ENCODE assay signal across 13 cellular contexts in the genomic region with DNA sequence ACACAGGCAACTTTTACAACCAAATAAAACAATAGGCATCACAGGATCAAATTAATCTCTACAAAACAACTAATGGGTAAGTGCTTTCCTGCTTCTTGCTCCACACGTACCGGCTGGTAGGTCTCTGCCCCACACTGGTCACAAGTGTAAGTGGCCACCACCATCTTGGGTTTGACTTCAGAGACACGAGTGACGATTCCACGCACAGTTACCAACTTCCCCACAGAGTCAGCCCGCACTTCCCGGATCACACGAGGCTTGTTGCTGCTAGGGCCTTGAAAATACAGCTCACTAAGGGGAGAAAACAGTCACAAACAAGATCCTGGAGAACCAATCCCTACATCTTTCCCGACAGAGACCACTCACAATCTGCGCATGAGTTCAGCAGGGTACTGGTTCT. TPM values are rescaled to one million over a fixed set of nuclear protein-coding genes. Genes with fewer than 3 reads are reported as not detected.
DNase-seq lines count a peak whose midpoint lies in the region; ATAC-seq and TF ChIP-seq lines count a peak whose summit lies in the region.
"Had no signal": no experiment of that assay in that cellular context is flagged by ENCODE, and none has a peak within 500 bp of the region (broad histone marks: within the 10 kb centered on the region; RNA-seq: fewer than 3 reads in every experiment).

No MANE protein-coding gene starts in this region.

- ATAC-seq in memory B cell (ENCODE audit: low read depth), result no peak

- no peaks in the 10 kb centered on the region for H3K9me3 Mint-ChIP-seq in activated naive CD4-positive, alpha-beta T cell treated with anti-CD3 and anti-CD28 coated beads, Interleukin-2, amount 50 U/mL, for 24 hours
- H3K9me3 Mint-ChIP-seq in activated CD4-positive, alpha-beta memory T cell treated with anti-CD3 and anti-CD28 coated beads, Interleukin-2, amount 10 ng/mL, durations not matched to agents 7 days and 5 days, result no peaks in the 10 kb centered on the region
- H3K9me3 Mint-ChIP-seq in memory B cell (no peaks in the 10 kb centered on the region), type B pancreatic cell (no peaks in the 10 kb centered on the region)

- peak overlapping the region; percentile 75 for H3K4me3 Mint-ChIP-seq in activated naive CD4-positive, alpha-beta T cell treated with anti-CD3 and anti-CD28 coated beads, Interleukin-2, amount 50 U/mL, for 24 hours
- peak overlapping the region; percentile 84 for H3K4me3 Mint-ChIP-seq in activated CD4-positive, alpha-beta memory T cell treated with anti-CD3 and anti-CD28 coated beads, Interleukin-2, amount 10 ng/mL, durations not matched to agents 7 days and 5 days
- peak overlapping the region; percentile 32 for H3K4me3 Mint-ChIP-seq in memory B cell
- H3K4me3 Mint-ChIP-seq in type B pancreatic cell, result peak overlapping the region; percentile 96

- CTCF ChIA-PET in activated CD4-positive, alpha-beta memory T cell treated with anti-CD3 and anti-CD28 coated beads, Interleukin-2, amount 10 ng/mL, durations not matched to agents 7 days and 5 days (lab: Charles Lee), result interaction anchor here (1.0 to 3.7 kb wide), 2 partner anchors 17 to 607 kb away, joined by 3 to 21 read pairs; no protein-coding TSS in a partner anchor

- TF ChIP-seq CTCF in type B pancreatic cell (conservative IDR thresholded peaks at IDR 0.05), result no peak

- H3K36me3 Mint-ChIP-seq in activated naive CD4-positive, alpha-beta T cell treated with anti-CD3 and anti-CD28 coated beads, Interleukin-2, amount 50 U/mL, for 24 hours, result peaks cover 32% of the 10 kb centered on the region
- peaks cover 63% of the 10 kb centered on the region for H3K36me3 Mint-ChIP-seq in activated CD4-positive, alpha-beta memory T cell treated with anti-CD3 and anti-CD28 coated beads, Interleukin-2, amount 10 ng/mL, durations not matched to agents 7 days and 5 days (ENCODE audit: low read depth)
- H3K36me3 Mint-ChIP-seq in memory B cell (peaks cover 31% of the 10 kb centered on the region), type B pancreatic cell (peaks cover 41% of the 10 kb centered on the region)

- no peak for DNase-seq in activated naive CD4-positive, alpha-beta T cell treated with Interleukin-2 at 50 U/mL for 16 hours
- no peak for DNase-seq in activated CD4-positive, alpha-beta memory T cell treated with anti-CD3 and anti-CD28 coated beads, Interleukin-2, amount 10 ng/mL, durations not matched to agents 7 days and 5 days
- DNase-seq in memory B cell (ENCODE audit: low spot score in 2 of 2), result no peak
- DNase-seq in type B pancreatic cell (ENCODE audit: extremely low spot score, unreplicated experiment), result no peak
- DNase-seq in AG08396 (ENCODE audit: low spot score), result no peak
- no peak for DNase-seq in NCI-H1417 treated with DMSO at 0.1 percent for 48 hours (lab: John Stamatoyannopoulos, UW)
- DNase-seq in NCI-H1417 (lab: John Stamatoyannopoulos, UW), result no peak
- DNase-seq: activated gamma-delta T cell treated with Interleukin-2 at 50 U/mL for 16 hours; NCI-H1694 treated with DMSO at 0.1 percent for 48 hours; occipital lobe; stimulated activated CD4-positive, alpha-beta T cell treated with anti-CD3 and anti-CD28 coated beads, Interleukin-4, amount 100 ng/mL, for 4 hours; tibial artery had no signal

- POLR2A ChIA-PET in activated CD4-positive, alpha-beta memory T cell treated with anti-CD3 and anti-CD28 coated beads, Interleukin-2, amount 10 ng/mL, durations not matched to agents 7 days and 5 days (lab: Charles Lee), result interaction anchor here (4.2 kb wide), 1 partner anchor 13 kb away, joined by 169 read pairs; a partner anchor contains a TSS

- H3K4me1 Mint-ChIP-seq in activated naive CD4-positive, alpha-beta T cell treated with anti-CD3 and anti-CD28 coated beads, Interleukin-2, amount 50 U/mL, for 24 hours, result peaks cover 47% of the 10 kb centered on the region
- H3K4me1 Mint-ChIP-seq in activated CD4-positive, alpha-beta memory T cell treated with anti-CD3 and anti-CD28 coated beads, Interleukin-2, amount 10 ng/mL, durations not matched to agents 7 days and 5 days, result peaks cover 47% of the 10 kb centered on the region
- peaks cover 31% of the 10 kb centered on the region for H3K4me1 Mint-ChIP-seq in memory B cell
- H3K4me1 Mint-ChIP-seq in type B pancreatic cell (ENCODE audit: unreplicated experiment), result peaks cover 42% of the 10 kb centered on the region

- no peaks in the 10 kb centered on the region for H3K27me3 Mint-ChIP-seq in activated naive CD4-positive, alpha-beta T cell treated with anti-CD3 and anti-CD28 coated beads, Interleukin-2, amount 50 U/mL, for 24 hours
- H3K27me3 Mint-ChIP-seq in activated CD4-positive, alpha-beta memory T cell treated with anti-CD3 and anti-CD28 coated beads, Interleukin-2, amount 10 ng/mL, durations not matched to agents 7 days and 5 days, result no peaks in the 10 kb centered on the region
- H3K27me3 Mint-ChIP-seq in memory B cell (no peaks in the 10 kb centered on the region), type B pancreatic cell (no peaks in the 10 kb centered on the region)

- H3K27ac Mint-ChIP-seq in activated naive CD4-positive, alpha-beta T cell treated with anti-CD3 and anti-CD28 coated beads, Interleukin-2, amount 50 U/mL, for 24 hours, result peak overlapping the region; percentile 87
- H3K27ac Mint-ChIP-seq in activated CD4-positive, alpha-beta memory T cell treated with anti-CD3 and anti-CD28 coated beads, Interleukin-2, amount 10 ng/mL, durations not matched to agents 7 days and 5 days, result no peak overlapping the region
- H3K27ac Mint-ChIP-seq in memory B cell, result peak overlapping the region; percentile 97
- peak overlapping the region; percentile 98 for H3K27ac Mint-ChIP-seq in type B pancreatic cell

RNA-seq across cellular contexts. Expression of a gene that starts 2.3 kb away (rescaled TPM):
- 100 to 1,000 TPM; 266 to 273 TPM for total RNA-seq in activated CD4-positive, alpha-beta memory T cell treated with anti-CD3 and anti-CD28 coated beads, Interleukin-2, amount 10 ng/mL, durations not matched to agents 7 days and 5 days
- total RNA-seq in type B pancreatic cell (ENCODE audit: low replicate concordance), result 121 and 244 TPM in 2 replicates

RNA-seq across cellular contexts. Expression of a gene that starts 2.5 kb away (rescaled TPM):
- 10 to 100 TPM; 10.6 to 15.2 TPM for total RNA-seq in activated CD4-positive, alpha-beta memory T cell treated with anti-CD3 and anti-CD28 coated beads, Interleukin-2, amount 10 ng/mL, durations not matched to agents 7 days and 5 days
- 25.7 and 28.5 TPM in 2 replicates for total RNA-seq in type B pancreatic cell (ENCODE audit: low replicate concordance)

RNA-seq across cellular contexts. Expression of a gene that starts 10.1 kb away (rescaled TPM):
- total RNA-seq in activated CD4-positive, alpha-beta memory T cell treated with anti-CD3 and anti-CD28 coated beads, Interleukin-2, amount 10 ng/mL, durations not matched to agents 7 days and 5 days, result 10 to 100 TPM; 81.7 to 86.3 TPM
- total RNA-seq in type B pancreatic cell (ENCODE audit: low replicate concordance), result 87.0 and 120 TPM in 2 replicates

RNA-seq across cellular contexts. Expression of a gene that starts 17.4 kb away (rescaled TPM):
- 10 to 100 TPM; 21.1 to 22.1 TPM for total RNA-seq in activated CD4-positive, alpha-beta memory T cell treated with anti-CD3 and anti-CD28 coated beads, Interleukin-2, amount 10 ng/mL, durations not matched to agents 7 days and 5 days
- total RNA-seq in type B pancreatic cell (ENCODE audit: low replicate concordance), result 52.8 and 66.6 TPM in 2 replicates

RNA-seq across cellular contexts. Expression of a gene that starts 20.2 kb away (rescaled TPM):
- 10 to 100 TPM; 54.6 to 56.5 TPM for total RNA-seq in activated CD4-positive, alpha-beta memory T cell treated with anti-CD3 and anti-CD28 coated beads, Interleukin-2, amount 10 ng/mL, durations not matched to agents 7 days and 5 days
- 50.9 and 77.7 TPM in 2 replicates for total RNA-seq in type B pancreatic cell (ENCODE audit: low replicate concordance)

Comparison
In these comparisons a context has a peak if more than half of its experiments do, and no peak if none do; other contexts are left out.
1. H3K4me3 Mint-ChIP-seq: peak in every context shown above with its lines; median percentile 96 in type B pancreatic cell; 84 in activated CD4-positive, alpha-beta memory T cell treated with anti-CD3 and anti-CD28 coated beads, Interleukin-2, amount 10 ng/mL, durations not matched to agents 7 days and 5 days; 75 in activated naive CD4-positive, alpha-beta T cell treated with anti-CD3 and anti-CD28 coated beads, Interleukin-2, amount 50 U/mL, for 24 hours; 32 in memory B cell.